38 cellular contexts compared by ENCODE assay signal in the genomic region with DNA sequence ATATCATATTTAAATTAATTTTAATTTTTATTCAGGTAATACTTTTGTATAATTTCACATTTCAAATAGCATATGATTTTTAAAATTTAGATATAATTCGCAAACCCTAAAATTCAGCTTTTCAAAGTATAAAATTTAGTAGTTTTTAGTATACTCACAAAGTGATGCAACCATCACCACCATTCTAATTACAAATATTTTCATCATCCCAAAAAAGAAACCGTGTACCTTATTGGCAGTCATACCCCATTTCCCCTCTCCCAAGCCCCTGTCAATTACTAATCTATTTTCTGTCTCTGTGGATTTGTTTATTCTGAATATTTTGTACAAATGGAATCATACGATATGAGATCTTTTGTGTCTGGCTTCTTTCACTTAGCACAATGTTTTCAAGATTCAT. TPM values are rescaled to one million over a fixed set of nuclear protein-coding genes. Genes with fewer than 3 reads are reported as not detected.
"Had no signal": no experiment of that assay in that cellular context is flagged by ENCODE, and none has a peak within 500 bp of the region (broad histone marks: within the 10 kb centered on the region; RNA-seq: fewer than 3 reads in every experiment).

No MANE protein-coding gene starts in this region.

- DNase-seq: Karpas-422, Kasumi-1, MG63, MM.1S, MV-4-11, NCI-H1048, NCI-H1092, NCI-H1092 treated with DMSO at 0.1 percent for 48 hours, NCI-H1105, NCI-H1105 treated with DMSO at 0.1 percent for 48 hours, NCI-H1417, NCI-H1417 treated with DMSO at 0.1 percent for 48 hours, NCI-H1436, NCI-H1436 treated with DMSO at 0.1 percent for 48 hours, NCI-H146, NCI-H1694, NCI-H1694 treated with DMSO at 0.1 percent for 48 hours, NCI-H187, NCI-H187 treated with DMSO at 0.1 percent for 48 hours, NCI-H1930, NCI-H2029, NCI-H2029 treated with DMSO at 0.1 percent for 48 hours, NCI-H2081, NCI-H2081 treated with DMSO at 0.1 percent for 48 hours, NCI-H2107, NCI-H2171, NCI-H2171 treated with DMSO at 0.1 percent for 48 hours, NCI-H2227 treated with DMSO at 0.1 percent for 48 hours, NCI-H226, NCI-H345, NCI-H446, NCI-H446 treated with DMSO at 0.1 percent for 48 hours, NCI-H510A, NCI-H510A treated with DMSO at 0.1 percent for 48 hours, NCI-H524 had no signal

- H3K9me3 ChIP-seq: MG63 had no signal

- H3K4me3 ChIP-seq: MG63 had no signal

- H3K27me3 ChIP-seq: MG63 had no signal

- H3K36me3 ChIP-seq: MG63 had no signal

RNA-seq across cellular contexts. Expression of gene KIT, which starts 37.0 kb away (rescaled TPM):
- total RNA-seq: LHCN-M2, MCF 10A, NCI-H460 had no signal
